ENCODE assay signal across 15 cellular contexts in the genomic region with DNA sequence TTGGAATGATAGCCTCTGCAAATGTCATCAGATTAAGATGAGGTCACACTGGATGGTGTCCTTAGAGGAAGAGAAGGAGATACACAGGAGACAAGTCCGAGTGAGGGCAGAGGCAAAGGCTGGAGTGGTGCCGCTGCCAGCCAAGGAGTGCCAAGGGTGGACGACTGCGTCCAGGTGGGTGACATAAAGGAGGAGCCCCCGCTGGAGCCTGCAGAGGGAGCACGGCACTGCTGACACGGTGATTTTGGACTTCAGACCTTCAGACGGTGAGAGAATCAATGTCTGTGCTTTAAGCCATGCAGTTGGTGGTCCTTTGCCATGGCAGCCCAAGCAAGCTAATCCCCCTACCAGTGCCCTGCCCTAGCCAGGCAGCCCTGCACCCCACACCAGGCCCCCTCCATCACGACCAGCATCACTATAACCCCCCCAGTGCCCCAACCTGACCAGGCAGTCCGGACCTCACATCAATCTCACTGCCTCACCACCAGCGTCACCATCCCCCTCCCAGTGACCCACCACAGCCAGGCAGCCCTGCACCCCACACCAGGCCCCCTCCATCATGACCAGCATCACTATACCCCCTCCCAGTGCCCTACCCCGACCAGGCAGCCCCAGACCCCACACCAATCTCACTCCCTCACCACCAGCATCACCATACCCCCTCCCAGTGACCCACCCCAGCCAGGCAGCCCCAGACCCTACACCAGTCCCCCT.
DNase-seq lines count a peak whose midpoint lies in the region; FAIRE-seq and TF ChIP-seq lines count a peak whose summit lies in the region.
"Had no signal": no experiment of that assay in that cellular context is flagged by ENCODE, and none has a peak within 500 bp of the region (broad histone marks: within the 10 kb centered on the region; RNA-seq: fewer than 3 reads in every experiment).

No MANE protein-coding gene starts in this region.

- H3K27me3 ChIP-seq in neural progenitor cell (no peaks in the 10 kb centered on the region), testis (no peaks in the 10 kb centered on the region)

- no peaks in the 10 kb centered on the region for H3K9me3 ChIP-seq in neural progenitor cell (ENCODE audit: low read depth)
- no peaks in the 10 kb centered on the region for H3K9me3 ChIP-seq in testis

- H3K4me1 Mint-ChIP-seq in chondrocyte (ENCODE audit: low read depth) (no peaks in the 10 kb centered on the region), neural progenitor cell (peaks cover 18% of the 10 kb centered on the region)
- H3K4me1 Mint-ChIP-seq: B cell; CD4-positive, alpha-beta memory T cell; IgD-negative memory B cell had no signal

- no peaks in the 10 kb centered on the region for H4K20me1 ChIP-seq in neural progenitor cell (ENCODE audit: low read depth)

- H3K27ac ChIP-seq in neural progenitor cell (no peak overlapping the region), testis (no peak overlapping the region)

- H2AFZ ChIP-seq in neural progenitor cell (replicated peaks), result no peak overlapping the region

- no peak overlapping the region for H3K4me3 Mint-ChIP-seq in chondrocyte (ENCODE audit: unreplicated experiment)
- H3K4me3 Mint-ChIP-seq in neural progenitor cell, result peak overlapping the region; percentile 15
- H3K4me3 Mint-ChIP-seq: B cell; CD4-positive, alpha-beta memory T cell; H9; IgD-negative memory B cell had no signal

- peak; percentile 3 for DNase-seq in GM12891 (ENCODE audit: insufficient read length, low spot score)
- peak; percentile 68 for DNase-seq in chondrocyte (ENCODE audit: low spot score)
- DNase-seq in neural progenitor cell (ENCODE audit: low spot score), result no peak
- peak; percentile 1 for DNase-seq in testis
- no peak for DNase-seq in H4 (ENCODE audit: low spot score)
- DNase-seq in RKO (ENCODE audit: low spot score), result no peak
- no peak for DNase-seq in GM10248 (ENCODE audit: extremely low spot score)
- DNase-seq: CD4-positive, alpha-beta memory T cell; NCI-H1417; NCI-H2029 treated with DMSO at 0.1 percent for 48 hours; NCI-H510A; SHP77 had no signal

- H3K4me2 ChIP-seq in neural progenitor cell, result no peak overlapping the region

- FAIRE-seq in GM12891 (lab: Jason Lieb, UNC), result no peak

- peaks cover 31% of the 10 kb centered on the region for H3K4me1 ChIP-seq in neural progenitor cell
- H3K4me1 ChIP-seq in testis, result no peaks in the 10 kb centered on the region

- whole genome bisulfite sequencing in testis, 2 donors, result 85 to 89% methylated on average over 12 of the region's 12 CpGs

- H3K36me3 Mint-ChIP-seq in chondrocyte (ENCODE audit: low read depth) (no peaks in the 10 kb centered on the region), neural progenitor cell (no peaks in the 10 kb centered on the region)
- H3K36me3 Mint-ChIP-seq: CD4-positive, alpha-beta memory T cell had no signal

- intact Hi-C loops in testis (cut with DNase I; ENCODE audit: low total_unique reads), result no loop called here

- H3K27me3 Mint-ChIP-seq in chondrocyte (ENCODE audit: low read depth) (peaks cover 5% of the 10 kb centered on the region), neural progenitor cell (ENCODE audit: insufficient read depth, low read depth) (peaks cover 16% of the 10 kb centered on the region)
- H3K27me3 Mint-ChIP-seq: IgD-negative memory B cell had no signal

- no peaks in the 10 kb centered on the region for H3K79me2 ChIP-seq in neural progenitor cell (ENCODE audit: low read depth)

- H3K36me3 ChIP-seq in neural progenitor cell, result no peaks in the 10 kb centered on the region
- H3K36me3 ChIP-seq in testis (ENCODE audit: low read depth, missing control alignments), result no peaks in the 10 kb centered on the region

- H3K4me3 ChIP-seq in neural progenitor cell, result no peak overlapping the region
- no peak overlapping the region for H3K4me3 ChIP-seq in testis

- no peak overlapping the region for H3K27ac Mint-ChIP-seq in chondrocyte (ENCODE audit: unreplicated experiment)
- no peak overlapping the region for H3K27ac Mint-ChIP-seq in neural progenitor cell
- H3K27ac Mint-ChIP-seq: B cell; CD4-positive, alpha-beta memory T cell; IgD-negative memory B cell had no signal

- H3F3A ChIP-seq in neural progenitor cell (ENCODE audit: low read depth), result peaks cover 12% of the 10 kb centered on the region

- CTCF ChIA-PET in GM10248 (lab: Yijun Ruan, JAX), result no interaction called here

- peaks cover 2% of the 10 kb centered on the region for H3K9me3 Mint-ChIP-seq in chondrocyte (ENCODE audit: low read depth)
- peaks cover 2% of the 10 kb centered on the region for H3K9me3 Mint-ChIP-seq in neural progenitor cell

- POLR2A ChIA-PET in GM10248 (lab: Yijun Ruan, JAX), result no interaction called here

- no peak for TF ChIP-seq POLR2A in GM12891 (IDR thresholded peaks at IDR 0.05; ENCODE audit: low read depth, low read length)
- TF ChIP-seq POLR2A in testis (IDR thresholded peaks at IDR 0.05), result no peak

- no peak overlapping the region for H3K9ac ChIP-seq in neural progenitor cell

- TF ChIP-seq CTCF in chondrocyte (IDR thresholded peaks at IDR 0.05) (no peak), neural progenitor cell (IDR thresholded peaks at IDR 0.05) (no peak), testis (IDR thresholded peaks at IDR 0.05) (no peak), GM10248 (IDR thresholded peaks at IDR 0.05; ENCODE audit: control extremely low read depth, extremely low read depth, low read depth, missing control alignments) (no peak)

TF ChIP-seq in GM12891, 5 proteins besides CTCF, POLR2A, EP300 and RAD21:
- no peak for TF ChIP-seq POLR2AphosphoS5 (IDR thresholded peaks at IDR 0.05; ENCODE audit: low read depth, low read length)
- no peak for TF ChIP-seq POU2F2 (IDR thresholded peaks at IDR 0.05; ENCODE audit: low read depth, low read length)
- TF ChIP-seq PAX5 (IDR thresholded peaks at IDR 0.05; ENCODE audit: insufficient read depth, low read length, severe bottlenecking), result no peak

Comparison
In these comparisons a context has a peak if more than half of its experiments do, and no peak if none do; other contexts are left out.
1. DNase-seq: peak in GM12891 (single experiment), chondrocyte (single experiment) and testis (single experiment); none in neural progenitor cell (single experiment), H4 (single experiment), RKO (single experiment) and GM10248 (single experiment).